In genomic region chr5:92566113-92566767, GRCh38 we compare ENCODE assay signal across 26 cellular contexts.
"Had no signal": no experiment of that assay in that cellular context is flagged by ENCODE, and none has a peak within 500 bp of the region (broad histone marks: within the 10 kb centered on the region; RNA-seq: fewer than 3 reads in every experiment).

No MANE protein-coding gene starts in this region.

- H3K27me3 ChIP-seq: colonic mucosa, gastrocnemius medialis, right lobe of liver, tibial nerve, upper lobe of right lung, uterus had no signal

- H3K9me3 ChIP-seq: colonic mucosa, gastrocnemius medialis, lower lobe of right lung, right lobe of liver, thoracic aorta, tibial nerve, upper lobe of right lung, uterus had no signal

- DNase-seq: colonic mucosa; effector CD8-positive, alpha-beta T cell; endodermal cell; foreskin fibroblast; gastrocnemius medialis; head of caudate nucleus; kidney glomerular epithelial cell; left colon; left ventricle myocardium superior; lower lobe of right lung; naive thymus-derived CD8-positive, alpha-beta T cell; right lobe of liver; small intestine; stimulated activated CD4-positive, alpha-beta T cell treated with anti-CD3 and anti-CD28 coated beads, Interleukin-15, amount 100 ng/mL, for 24 hours; stimulated activated CD4-positive, alpha-beta T cell treated with anti-CD3 and anti-CD28 coated beads, Interleukin-2, amount 100 ng/mL, for 48 hours; stimulated activated naive B cell treated with anti-CD40 and anti-IgM and Interleukin-4, amounts not matched to agents 10 μg/mL and 1 μg/mL and 100 μg/mL, for 72 hours; upper lobe of right lung; uterus had no signal

- H3K36me3 Mint-ChIP-seq: naive thymus-derived CD8-positive, alpha-beta T cell; stimulated activated naive B cell treated with anti-CD40 and anti-IgM and Interleukin-4, amounts not matched to agents 10 μg/mL and 1 μg/mL and 100 μg/mL, for 72 hours had no signal

- H3K4me3 ChIP-seq: colonic mucosa, gastrocnemius medialis, lower lobe of right lung, right lobe of liver, thoracic aorta, tibial nerve, upper lobe of right lung, uterus had no signal

- H3K27ac Mint-ChIP-seq: dendritic cell treated with granulocyte-macrophage colony-stimulating factor and Interleukin-4, amounts not matched to agents 40 ng/mL and 50 ng/mL, for 4 days; endodermal cell; naive thymus-derived CD8-positive, alpha-beta T cell; progenitor cell of endocrine pancreas; stimulated activated naive B cell treated with anti-CD40 and anti-IgM and Interleukin-4, amounts not matched to agents 10 μg/mL and 1 μg/mL and 100 μg/mL, for 72 hours; stimulated activated naive CD8-positive, alpha-beta T cell treated with anti-CD3 and anti-CD28 coated beads, Interleukin-15, Interleukin-2, amounts not matched to agents 100 ng/mL and 50 ng/mL, for 24 hours had no signal

- H3K9me3 Mint-ChIP-seq: dendritic cell treated with granulocyte-macrophage colony-stimulating factor and Interleukin-4, amounts not matched to agents 40 ng/mL and 50 ng/mL, for 4 days; endodermal cell; naive thymus-derived CD8-positive, alpha-beta T cell; stimulated activated naive B cell treated with anti-CD40 and anti-IgM and Interleukin-4, amounts not matched to agents 10 μg/mL and 1 μg/mL and 100 μg/mL, for 72 hours; stimulated activated naive CD8-positive, alpha-beta T cell treated with anti-CD3 and anti-CD28 coated beads, Interleukin-15, Interleukin-2, amounts not matched to agents 100 ng/mL and 50 ng/mL, for 24 hours had no signal

- H3K36me3 ChIP-seq: colonic mucosa, gastrocnemius medialis, lower lobe of right lung, right lobe of liver, thoracic aorta, tibial nerve, upper lobe of right lung, uterus had no signal

- H3K4me1 ChIP-seq: colonic mucosa, gastrocnemius medialis, lower lobe of right lung, parathyroid adenoma, right lobe of liver, upper lobe of right lung, uterus had no signal

- H3K4me3 Mint-ChIP-seq: dendritic cell treated with granulocyte-macrophage colony-stimulating factor and Interleukin-4, amounts not matched to agents 40 ng/mL and 50 ng/mL, for 4 days; endodermal cell; naive thymus-derived CD8-positive, alpha-beta T cell; stimulated activated naive B cell treated with anti-CD40 and anti-IgM and Interleukin-4, amounts not matched to agents 10 μg/mL and 1 μg/mL and 100 μg/mL, for 72 hours; stimulated activated naive CD8-positive, alpha-beta T cell treated with anti-CD3 and anti-CD28 coated beads, Interleukin-15, Interleukin-2, amounts not matched to agents 100 ng/mL and 50 ng/mL, for 24 hours had no signal

- H3K27ac ChIP-seq: colonic mucosa, epithelial cell of prostate, gastrocnemius medialis, lower lobe of right lung, parathyroid adenoma, right lobe of liver, thoracic aorta, tibial nerve, upper lobe of right lung, uterus had no signal

- H3K4me1 Mint-ChIP-seq: naive thymus-derived CD8-positive, alpha-beta T cell; stimulated activated naive B cell treated with anti-CD40 and anti-IgM and Interleukin-4, amounts not matched to agents 10 μg/mL and 1 μg/mL and 100 μg/mL, for 72 hours had no signal

- H3K27me3 Mint-ChIP-seq: dendritic cell treated with granulocyte-macrophage colony-stimulating factor and Interleukin-4, amounts not matched to agents 40 ng/mL and 50 ng/mL, for 4 days; naive thymus-derived CD8-positive, alpha-beta T cell; progenitor cell of endocrine pancreas; stimulated activated naive B cell treated with anti-CD40 and anti-IgM and Interleukin-4, amounts not matched to agents 10 μg/mL and 1 μg/mL and 100 μg/mL, for 72 hours; stimulated activated naive CD8-positive, alpha-beta T cell treated with anti-CD3 and anti-CD28 coated beads, Interleukin-15, Interleukin-2, amounts not matched to agents 100 ng/mL and 50 ng/mL, for 24 hours had no signal

- ATAC-seq: esophagus mucosa; gastrocnemius medialis; left colon; left ventricle myocardium superior; lower lobe of right lung; naive thymus-derived CD8-positive, alpha-beta T cell; right lobe of liver; stimulated activated naive B cell treated with anti-CD40 and anti-IgM and Interleukin-4, amounts not matched to agents 10 μg/mL and 1 μg/mL and 100 μg/mL, for 72 hours; upper lobe of right lung had no signal
